11 cellular contexts compared by ENCODE assay signal in the genomic region with DNA sequence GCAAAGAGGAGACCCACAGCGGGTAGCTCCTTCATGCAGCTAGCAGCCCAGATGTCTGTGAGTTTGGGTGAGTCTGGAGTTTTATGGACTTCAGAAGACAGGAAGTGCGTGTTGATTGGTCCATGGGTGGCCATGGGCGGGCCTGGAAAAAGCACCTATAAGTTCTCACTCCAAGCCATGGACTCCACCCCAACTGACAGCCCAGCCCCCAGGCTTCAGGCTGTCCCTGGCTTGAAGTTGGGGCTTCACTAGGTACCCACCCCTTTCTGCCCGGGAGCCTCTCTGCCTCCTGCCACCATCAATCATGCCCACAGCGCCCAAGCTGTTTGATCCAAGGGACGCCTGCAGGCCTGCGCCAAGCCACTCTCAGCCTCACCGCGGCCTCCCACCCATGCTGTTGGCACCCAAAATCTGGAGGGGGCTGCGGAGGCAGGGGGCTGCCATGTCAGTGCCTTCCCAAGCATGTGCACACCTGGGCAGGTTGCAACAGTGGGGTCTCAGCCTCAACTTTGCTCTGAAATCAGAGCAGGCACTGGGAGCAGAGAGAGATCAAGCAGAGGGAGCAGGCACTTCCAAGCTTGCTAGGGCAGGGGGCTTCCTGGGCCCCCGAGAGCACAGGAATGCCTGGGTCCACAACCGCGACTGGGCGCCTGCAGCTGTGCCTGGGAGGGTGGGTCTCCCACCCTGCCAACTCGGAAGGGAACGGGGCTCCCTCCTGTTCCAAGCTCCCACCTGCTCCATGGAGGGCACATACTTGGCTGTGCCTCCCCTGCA.
DNase-seq lines count a peak whose midpoint lies in the region; ATAC-seq and TF ChIP-seq lines count a peak whose summit lies in the region.
"Had no signal": no experiment of that assay in that cellular context is flagged by ENCODE, and none has a peak within 500 bp of the region (broad histone marks: within the 10 kb centered on the region; RNA-seq: fewer than 3 reads in every experiment).

No MANE protein-coding gene starts in this region.

- H3K36me3 ChIP-seq in esophagus (ENCODE audit: control insufficient read depth in 2 of 2, insufficient read depth in 2 of 2, low read length in 1 of 2) (no peaks in the 10 kb centered on the region), mesenchymal stem cell (ENCODE audit: control insufficient read depth in 1 of 2, insufficient read depth in 2 of 2, low read depth in 1 of 2, low read length in 2 of 2) (no peaks in the 10 kb centered on the region), smooth muscle cell (ENCODE audit: low read depth) (no peaks in the 10 kb centered on the region)

- TF ChIP-seq CTCF in AG04449 (IDR thresholded peaks at IDR 0.05; ENCODE audit: insufficient read depth, low read length, missing control alignments) (no peak), smooth muscle cell (IDR thresholded peaks at IDR 0.05; ENCODE audit: borderline replicate concordance, insufficient read depth, poor library complexity, severe bottlenecking) (no peak)

- no peak overlapping the region for H3K14ac ChIP-seq in mesenchymal stem cell (ENCODE audit: low read length in 2 of 2)

- no peaks in the 10 kb centered on the region for H4K20me1 ChIP-seq in smooth muscle cell (ENCODE audit: low read depth)

- H3K4me2 ChIP-seq in mesenchymal stem cell (ENCODE audit: low read length, poor library complexity, severe bottlenecking) = no peak overlapping the region
- H3K4me2 ChIP-seq in smooth muscle cell = no peak overlapping the region

- peak overlapping the region in 1 of 2 experiments; percentile 71 for H2BK12ac ChIP-seq in mesenchymal stem cell (ENCODE audit: low read length in 2 of 2)

- H3K4ac ChIP-seq in mesenchymal stem cell (ENCODE audit: low read depth in 1 of 2, low read length in 2 of 2) = no peak overlapping the region

- H4K8ac ChIP-seq in mesenchymal stem cell (ENCODE audit: low read length) = peak overlapping the region; percentile 47

- no peak for ATAC-seq in HG03045 (IDR thresholded peaks at IDR 0.05; ENCODE audit: unreplicated experiment)
- ATAC-seq in GM18867 (IDR thresholded peaks at IDR 0.05; ENCODE audit: unreplicated experiment) = no peak

- no peaks in the 10 kb centered on the region for H3K27me3 ChIP-seq in esophagus (ENCODE audit: control insufficient read depth in 1 of 2, insufficient read depth in 2 of 2, low read length in 2 of 2)
- H3K27me3 ChIP-seq in mesenchymal stem cell (ENCODE audit: control insufficient read depth in 1 of 2, insufficient read depth in 1 of 2, low read length in 2 of 2) = peaks cover 0 to 8% of the 10 kb centered on the region in 2 experiments
- no peaks in the 10 kb centered on the region for H3K27me3 ChIP-seq in smooth muscle cell (ENCODE audit: low read depth)

- no peak overlapping the region for H2AK5ac ChIP-seq in mesenchymal stem cell (ENCODE audit: low read length, severe bottlenecking)

- POLR2A ChIA-PET in AG04449 (lab: Yijun Ruan, JAX) = no interaction called here

- DNase-seq in AG04449 (ENCODE audit: low read depth, low spot score) (no peak), NCI-H524 (lab: John Stamatoyannopoulos, UW) (peak; percentile 78 to 82), mesenchymal stem cell (peak; percentile 18), mesenteric fat pad (ENCODE audit: low spot score) (no peak), smooth muscle cell (lab: John Stamatoyannopoulos, UW; ENCODE audit: unreplicated experiment) (no peak)
- DNase-seq: activated CD4-positive, CD25-positive, alpha-beta regulatory T cell treated with anti-CD3 and anti-CD28 coated beads, Interleukin-2, amount 50 U/mL, for 72 hours; activated naive CD8-positive, alpha-beta T cell treated with anti-CD3 and anti-CD28 coated beads, Interleukin-2, amount 10 ng/mL, durations not matched to agents 7 days and 5 days had no signal

- H3K4me3 ChIP-seq in AG04449 (ENCODE audit: low read depth, low read length) (peak overlapping the region; percentile 56), esophagus (ENCODE audit: low read depth in 1 of 2, low read length in 2 of 2) (peak overlapping the region; percentile 76 to 79), mesenchymal stem cell (ENCODE audit: insufficient read depth in 1 of 2, low read depth in 1 of 2, low read length in 2 of 2) (peak overlapping the region in 1 of 2 experiments; percentile 66), smooth muscle cell (no peak overlapping the region)

- H3F3A ChIP-seq in smooth muscle cell (ENCODE audit: low read depth) = no peaks in the 10 kb centered on the region

- H3K4me1 ChIP-seq in esophagus (ENCODE audit: control insufficient read depth in 2 of 2, insufficient read depth in 2 of 2, low read length in 1 of 2) = peaks cover 0 to 6% of the 10 kb centered on the region in 2 donors
- H3K4me1 ChIP-seq in mesenchymal stem cell (ENCODE audit: control insufficient read depth, insufficient read depth, low read depth, low read length) = peaks cover 1% of the 10 kb centered on the region
- peaks cover 6% of the 10 kb centered on the region for H3K4me1 ChIP-seq in smooth muscle cell (ENCODE audit: low read depth)

- peak overlapping the region; percentile 74 for H2AFZ ChIP-seq in mesenchymal stem cell (ENCODE audit: low read depth, low read length)
- H2AFZ ChIP-seq in smooth muscle cell (ENCODE audit: low read depth) = no peak overlapping the region

- no peak overlapping the region for H4K91ac ChIP-seq in mesenchymal stem cell (ENCODE audit: low read length)

- no peak overlapping the region for H2BK120ac ChIP-seq in mesenchymal stem cell (ENCODE audit: low read depth, low read length)

- WGBS in esophagus, 2 donors = 74 to 80% methylated on average over 16 of the region's 16 CpGs
- WGBS in mesenchymal stem cell = 92% methylated on average over 13 of the region's 16 CpGs
- 95% methylated on average over 16 of the region's 16 CpGs for WGBS in smooth muscle cell (ENCODE audit: low lambda C conversion rate)

- H3K9me3 ChIP-seq in esophagus (ENCODE audit: control insufficient read depth in 2 of 2, insufficient read depth in 1 of 2, low read depth in 1 of 2, low read length in 1 of 2) = peaks cover 0 to 4% of the 10 kb centered on the region in 2 donors
- H3K9me3 ChIP-seq in mesenchymal stem cell (ENCODE audit: control insufficient read depth, low read length) = no peaks in the 10 kb centered on the region
- H3K9me3 ChIP-seq in smooth muscle cell (replicated peaks; ENCODE audit: low read depth) = no peaks in the 10 kb centered on the region

- CTCF ChIA-PET in AG04449 (lab: Yijun Ruan, JAX) = interaction anchor here (1.6 kb wide), 1 partner anchor 11 kb away, joined by 4 read pairs; no protein-coding TSS in a partner anchor

- H2BK5ac ChIP-seq in mesenchymal stem cell (ENCODE audit: low read depth, low read length, poor library complexity, severe bottlenecking) = no peak overlapping the region

- no peak overlapping the region for H2BK15ac ChIP-seq in mesenchymal stem cell (ENCODE audit: low read depth, poor library complexity, severe bottlenecking)

- no peaks in the 10 kb centered on the region for H3K79me1 ChIP-seq in mesenchymal stem cell (replicated peaks; ENCODE audit: low read length, poor library complexity, severe bottlenecking)

- H3K27ac ChIP-seq in esophagus (ENCODE audit: low read depth in 2 of 2, low read length in 1 of 2) (no peak overlapping the region), mesenchymal stem cell (ENCODE audit: low read length, poor library complexity, severe bottlenecking) (no peak overlapping the region), smooth muscle cell (ENCODE audit: low read depth) (no peak overlapping the region)
- H3K27ac ChIP-seq: C4-2B had no signal

- H3K9ac ChIP-seq in mesenchymal stem cell (ENCODE audit: low read length) = no peak overlapping the region
- no peak overlapping the region for H3K9ac ChIP-seq in smooth muscle cell (ENCODE audit: low read depth)

- no peak overlapping the region for H3K23ac ChIP-seq in mesenchymal stem cell (ENCODE audit: low read length in 2 of 2)

- no peak overlapping the region for H3K18ac ChIP-seq in mesenchymal stem cell (ENCODE audit: low read depth in 1 of 2, low read length in 2 of 2)

- no peaks in the 10 kb centered on the region for H3K79me2 ChIP-seq in smooth muscle cell (ENCODE audit: low read depth)

Comparison
In these comparisons a context has a peak if more than half of its experiments do, and no peak if none do; other contexts are left out.
1. DNase-seq: peak in NCI-H524 (2 of 2) and mesenchymal stem cell (single experiment); none in AG04449 (single experiment), mesenteric fat pad (single experiment) and smooth muscle cell (single experiment).